23 cellular contexts compared by ENCODE assay signal in the genomic region with DNA sequence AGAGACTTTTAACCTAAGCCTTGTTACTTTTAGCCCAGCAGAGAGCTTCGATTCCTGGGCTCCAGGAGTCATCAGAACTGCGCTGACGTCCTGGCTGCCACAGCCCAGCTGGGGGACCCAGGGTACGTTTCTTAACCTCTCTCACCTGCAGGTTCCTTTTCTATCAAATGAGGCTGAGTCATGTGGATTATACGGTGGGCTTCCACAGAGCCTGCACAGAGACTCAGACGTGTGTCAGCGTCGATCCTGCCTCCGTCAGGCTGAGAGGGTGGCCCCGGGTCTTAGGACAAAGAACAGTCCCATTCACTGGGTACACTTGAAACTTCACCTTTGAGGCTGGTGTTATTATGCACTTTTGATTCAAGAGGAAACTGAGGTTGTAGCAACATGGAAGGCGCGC.
"Had no signal": no experiment of that assay in that cellular context is flagged by ENCODE, and none has a peak within 500 bp of the region (broad histone marks: within the 10 kb centered on the region; RNA-seq: fewer than 3 reads in every experiment).

No MANE protein-coding gene starts in this region.

- H3K4me3 ChIP-seq: left lung, lower lobe of right lung, pancreas, prostate gland, skin epidermis, spleen, tibial nerve, upper lobe of left lung had no signal

- H3K27ac Mint-ChIP-seq: naive thymus-derived CD8-positive, alpha-beta T cell; nephron; stimulated activated effector memory CD8-positive, alpha-beta T cell treated with anti-CD3 and anti-CD28 coated beads, Interleukin-12 subunit alpha, Interleukin-12 subunit beta, amount 100 ng/mL, for 72 hours; stimulated activated naive CD8-positive, alpha-beta T cell treated with anti-CD3 and anti-CD28 coated beads, Interleukin-15, Interleukin-2, amounts not matched to agents 100 ng/mL and 50 ng/mL, for 24 hours had no signal

- H3K27me3 Mint-ChIP-seq: stimulated activated naive CD8-positive, alpha-beta T cell treated with anti-CD3 and anti-CD28 coated beads, Interleukin-15, Interleukin-2, amounts not matched to agents 100 ng/mL and 50 ng/mL, for 24 hours had no signal

- DNase-seq: hippocampal formation; kidney; left colon; left lung; lower lobe of right lung; mesenchymal stem cell; naive thymus-derived CD8-positive, alpha-beta T cell; pancreas; posterior cingulate gyrus; retina; right cardiac atrium; spleen; stimulated activated CD4-positive, alpha-beta T cell treated with anti-CD3 and anti-CD28 coated beads, Interleukin-4, amount 100 ng/mL, for 24 hours; stimulated activated naive CD4-positive, alpha-beta T cell had no signal

- H3K36me3 ChIP-seq: left lung, lower lobe of right lung, pancreas, prostate gland, spleen, tibial nerve, upper lobe of left lung had no signal

- ATAC-seq: left colon; left lung; lower lobe of right lung; naive thymus-derived CD8-positive, alpha-beta T cell; pancreas; right cardiac atrium; sciatic nerve; stimulated activated effector memory CD8-positive, alpha-beta T cell treated with anti-CD3 and anti-CD28 coated beads, Interleukin-12 subunit alpha, Interleukin-12 subunit beta, amount 100 ng/mL, for 72 hours had no signal

- H3K4me1 ChIP-seq: left lung, lower lobe of right lung, pancreas, prostate gland, spleen, tibial nerve, upper lobe of left lung had no signal

- H3K9me3 ChIP-seq: lower lobe of right lung, pancreas, prostate gland had no signal

- H3K27ac ChIP-seq: left lung, lower lobe of right lung, pancreas, prostate gland, skin epidermis, spleen, tibial nerve, upper lobe of left lung had no signal

- H3K27me3 ChIP-seq: pancreas, tibial nerve, upper lobe of left lung had no signal

- H3K4me1 Mint-ChIP-seq: naive thymus-derived CD8-positive, alpha-beta T cell; stimulated activated effector memory CD8-positive, alpha-beta T cell treated with anti-CD3 and anti-CD28 coated beads, Interleukin-12 subunit alpha, Interleukin-12 subunit beta, amount 100 ng/mL, for 72 hours had no signal

- H3K36me3 Mint-ChIP-seq: stimulated activated effector memory CD8-positive, alpha-beta T cell treated with anti-CD3 and anti-CD28 coated beads, Interleukin-12 subunit alpha, Interleukin-12 subunit beta, amount 100 ng/mL, for 72 hours had no signal

- H3K9me3 Mint-ChIP-seq: stimulated activated effector memory CD8-positive, alpha-beta T cell treated with anti-CD3 and anti-CD28 coated beads, Interleukin-12 subunit alpha, Interleukin-12 subunit beta, amount 100 ng/mL, for 72 hours had no signal

- H3K4me3 Mint-ChIP-seq: naive thymus-derived CD8-positive, alpha-beta T cell; nephron; neural crest cell; stimulated activated effector memory CD8-positive, alpha-beta T cell treated with anti-CD3 and anti-CD28 coated beads, Interleukin-12 subunit alpha, Interleukin-12 subunit beta, amount 100 ng/mL, for 72 hours; stimulated activated naive CD8-positive, alpha-beta T cell treated with anti-CD3 and anti-CD28 coated beads, Interleukin-15, Interleukin-2, amounts not matched to agents 100 ng/mL and 50 ng/mL, for 24 hours had no signal
